Comparison of ENCODE assay signal across 15 cellular contexts in the genomic region with DNA sequence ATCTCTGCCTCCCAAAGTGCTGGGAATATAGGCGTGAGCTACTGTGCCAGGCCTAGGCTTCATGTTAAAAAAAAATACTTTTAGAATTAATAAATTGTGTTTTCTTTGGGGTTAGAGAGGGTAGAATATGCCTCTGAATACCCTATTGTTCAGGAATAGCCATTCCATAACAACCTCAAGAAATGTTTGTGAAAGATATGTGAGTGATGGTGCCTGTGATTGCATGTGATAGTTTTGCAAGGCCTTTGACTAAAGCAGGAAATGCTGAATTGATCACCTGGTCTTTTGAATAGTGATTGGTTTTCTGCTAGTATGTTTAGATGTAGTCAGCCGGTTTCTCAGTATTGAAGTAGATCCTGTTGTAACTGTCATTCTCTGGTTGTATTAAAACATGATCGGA.
"Had no signal": no experiment of that assay in that cellular context is flagged by ENCODE, and none has a peak within 500 bp of the region (broad histone marks: within the 10 kb centered on the region; RNA-seq: fewer than 3 reads in every experiment).

No MANE protein-coding gene starts in this region.

- FAIRE-seq: frontal cortex had no signal

- H3K36me3 Mint-ChIP-seq: natural killer cell had no signal

- H3K9me3 Mint-ChIP-seq: natural killer cell, neural crest cell had no signal

- DNase-seq: dorsolateral prefrontal cortex; effector CD8-positive, alpha-beta T cell; heart left ventricle; hippocampal formation; left colon; natural killer cell; posterior cingulate gyrus; spleen; stimulated activated CD4-positive, alpha-beta T cell treated with anti-CD3 and anti-CD28 coated beads, Interleukin-2, amount 100 ng/mL, for 24 hours; stimulated activated CD4-positive, alpha-beta T cell treated with anti-CD3 and anti-CD28 coated beads, Interleukin-4, amount 100 ng/mL, for 4 hours; stimulated activated naive CD4-positive, alpha-beta T cell treated with Interleukin-2 at 50 U/mL for 16 hours; trophoblast cell had no signal

- H3K4me3 Mint-ChIP-seq: natural killer cell, neural crest cell had no signal

- H3K4me1 Mint-ChIP-seq: neural crest cell had no signal

- ATAC-seq: heart left ventricle, left colon, natural killer cell, sciatic nerve had no signal

- H3K27ac Mint-ChIP-seq: natural killer cell had no signal
